In genomic region chr11:91124363-91124762, GRCh38 we compare ENCODE assay signal across 30 cellular contexts.
"Had no signal": no experiment of that assay in that cellular context is flagged by ENCODE, and none has a peak within 500 bp of the region (broad histone marks: within the 10 kb centered on the region; RNA-seq: fewer than 3 reads in every experiment).

No MANE protein-coding gene starts in this region.

- H3K4me1 ChIP-seq: SJSA1 had no signal

- H3K9me3 ChIP-seq: SJSA1, SK-N-SH had no signal

- H3K4me3 ChIP-seq: PC-9, SJSA1 had no signal

- H3K27me3 ChIP-seq: SJSA1 had no signal

- H3K9me2 ChIP-seq: SK-N-SH had no signal

- H3K27ac ChIP-seq: KMS-11, PC-9, RWPE1, SJSA1 had no signal

- ATAC-seq: Panc1, Right ventricle myocardium inferior had no signal

- H3K9ac ChIP-seq: KMS-11, SK-N-SH had no signal

- H2AFZ ChIP-seq: PC-9 had no signal

- H3K36me3 ChIP-seq: SJSA1 had no signal

- H3K4me2 ChIP-seq: KMS-11, PC-9, SK-N-SH had no signal

- DNase-seq: Karpas-422, KBM-7, NCI-H1048, NCI-H1092 treated with DMSO at 0.1 percent for 48 hours, NCI-H1105 treated with DMSO at 0.1 percent for 48 hours, NCI-H1417, NCI-H1436, NCI-H146, NCI-H1694, NCI-H187, NCI-H1930, NCI-H2029 treated with DMSO at 0.1 percent for 48 hours, NCI-H2081 treated with DMSO at 0.1 percent for 48 hours, NCI-H2107, NCI-H2171, NCI-H226, NCI-H446 treated with DMSO at 0.1 percent for 48 hours, NCI-H510A, NCI-H524, NCI-H526, NCI-H82, PC-9, SHP77, SK-N-SH, SW 1271 had no signal
